ENCODE assay signal across 6 cellular contexts in the genomic region with DNA sequence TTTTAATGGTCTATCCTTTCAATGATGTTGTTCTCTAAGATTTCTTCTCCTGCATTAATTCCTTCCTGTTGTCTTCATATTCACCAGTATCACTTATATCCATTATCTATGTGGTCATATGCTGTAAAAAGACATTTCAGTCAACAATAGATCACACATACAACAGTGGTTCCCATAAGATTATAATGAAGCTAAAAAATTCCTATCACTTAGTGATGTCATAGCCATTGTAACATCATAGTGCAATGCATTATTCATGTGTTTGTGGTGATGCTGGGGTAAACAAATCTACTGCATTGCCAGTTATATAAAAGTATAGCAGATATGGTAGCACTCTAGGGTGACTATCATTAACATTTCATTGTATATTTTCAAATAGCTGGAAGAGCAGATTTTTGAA.
"Had no signal": no experiment of that assay in that cellular context is flagged by ENCODE, and none has a peak within 500 bp of the region (broad histone marks: within the 10 kb centered on the region; RNA-seq: fewer than 3 reads in every experiment).

No MANE protein-coding gene starts in this region.

- H3K27ac Mint-ChIP-seq: IgD-negative memory B cell had no signal

- FAIRE-seq: HTR-8/SVneo had no signal

- H3K27me3 Mint-ChIP-seq: IgD-negative memory B cell had no signal

- H3K36me3 Mint-ChIP-seq: IgD-negative memory B cell had no signal

- H3K4me3 Mint-ChIP-seq: IgD-negative memory B cell had no signal

- H3K4me1 Mint-ChIP-seq: IgD-negative memory B cell had no signal

- DNase-seq: GM23248, GOT3, H7, KBM-7 had no signal
